In the genomic region with DNA sequence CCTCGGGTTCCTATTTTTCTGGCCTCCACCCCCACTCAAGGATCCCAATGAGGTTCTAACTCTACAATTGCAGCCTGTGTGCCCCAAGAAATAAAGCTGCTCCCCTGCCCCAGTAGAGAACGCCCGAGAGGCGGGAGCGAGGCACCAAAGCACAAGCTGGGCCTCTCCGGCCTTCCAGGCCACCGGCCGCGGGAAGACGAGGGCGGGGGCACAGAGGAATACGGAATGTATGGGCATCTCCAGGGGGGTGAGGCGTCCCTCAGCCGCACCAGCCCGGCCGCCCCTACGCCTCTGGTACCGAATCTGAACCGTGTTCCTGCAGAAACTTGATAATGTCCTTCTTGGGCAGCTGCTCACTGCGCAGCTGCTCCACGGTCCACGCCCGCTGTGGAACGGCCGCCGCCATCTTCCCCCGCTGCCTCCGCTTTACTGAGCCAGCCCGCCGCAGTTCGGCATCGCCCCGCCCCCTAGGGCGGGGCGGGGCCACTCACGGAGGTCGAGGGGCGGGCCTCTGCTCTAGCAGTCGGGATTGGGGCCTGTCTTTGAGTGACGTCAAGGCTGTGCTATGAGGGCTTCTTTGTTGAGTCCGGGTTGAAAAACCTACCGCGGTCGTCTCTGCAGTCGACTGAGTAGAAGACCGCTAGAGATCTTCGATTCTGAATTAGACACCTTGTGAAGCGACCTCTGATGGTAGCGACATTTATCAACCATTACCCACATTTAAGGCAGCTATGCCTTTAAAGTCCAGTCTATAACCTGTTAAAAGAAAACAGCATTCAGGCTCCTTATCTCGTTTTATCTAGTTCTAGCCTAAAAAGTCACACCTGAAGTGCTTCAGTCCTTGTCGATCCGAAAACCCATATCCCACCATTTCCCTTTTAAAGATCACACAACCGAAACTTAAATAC, we compare ENCODE assay signal across 1 cellular context.
TF ChIP-seq lines count a peak whose summit lies in the region.

A gene (minus strand): TSS at position 431 of the 908 bp plus-strand sequence. CDS start 25 bp downstream, at position 406.

TF ChIP-seq in A549, 52 proteins besides CTCF, POLR2A, EP300 and RAD21 (continued from another document):
- TF ChIP-seq, protein P1, sequence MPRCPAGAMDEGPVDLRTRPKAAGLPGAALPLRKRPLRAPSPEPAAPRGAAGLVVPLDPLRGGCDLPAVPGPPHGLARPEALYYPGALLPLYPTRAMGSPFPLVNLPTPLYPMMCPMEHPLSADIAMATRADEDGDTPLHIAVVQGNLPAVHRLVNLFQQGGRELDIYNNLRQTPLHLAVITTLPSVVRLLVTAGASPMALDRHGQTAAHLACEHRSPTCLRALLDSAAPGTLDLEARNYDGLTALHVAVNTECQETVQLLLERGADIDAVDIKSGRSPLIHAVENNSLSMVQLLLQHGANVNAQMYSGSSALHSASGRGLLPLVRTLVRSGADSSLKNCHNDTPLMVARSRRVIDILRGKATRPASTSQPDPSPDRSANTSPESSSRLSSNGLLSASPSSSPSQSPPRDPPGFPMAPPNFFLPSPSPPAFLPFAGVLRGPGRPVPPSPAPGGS (IDR thresholded peaks at IDR 0.05) = peak; percentile 85; the same call in 2 of the 3 replicates
- TF ChIP-seq GATA3 (IDR thresholded peaks at IDR 0.05; ENCODE audit: borderline replicate concordance) (peak; percentile 54; the same call in 1 of the 2 replicates), HOXB5 (CRISPR knock-in tag; IDR thresholded peaks at IDR 0.05) (no peak)
- TF ChIP-seq, protein P2, sequence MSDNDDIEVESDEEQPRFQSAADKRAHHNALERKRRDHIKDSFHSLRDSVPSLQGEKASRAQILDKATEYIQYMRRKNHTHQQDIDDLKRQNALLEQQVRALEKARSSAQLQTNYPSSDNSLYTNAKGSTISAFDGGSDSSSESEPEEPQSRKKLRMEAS (IDR thresholded peaks at IDR 0.05) = peak; percentile 78
